In the genomic region with DNA sequence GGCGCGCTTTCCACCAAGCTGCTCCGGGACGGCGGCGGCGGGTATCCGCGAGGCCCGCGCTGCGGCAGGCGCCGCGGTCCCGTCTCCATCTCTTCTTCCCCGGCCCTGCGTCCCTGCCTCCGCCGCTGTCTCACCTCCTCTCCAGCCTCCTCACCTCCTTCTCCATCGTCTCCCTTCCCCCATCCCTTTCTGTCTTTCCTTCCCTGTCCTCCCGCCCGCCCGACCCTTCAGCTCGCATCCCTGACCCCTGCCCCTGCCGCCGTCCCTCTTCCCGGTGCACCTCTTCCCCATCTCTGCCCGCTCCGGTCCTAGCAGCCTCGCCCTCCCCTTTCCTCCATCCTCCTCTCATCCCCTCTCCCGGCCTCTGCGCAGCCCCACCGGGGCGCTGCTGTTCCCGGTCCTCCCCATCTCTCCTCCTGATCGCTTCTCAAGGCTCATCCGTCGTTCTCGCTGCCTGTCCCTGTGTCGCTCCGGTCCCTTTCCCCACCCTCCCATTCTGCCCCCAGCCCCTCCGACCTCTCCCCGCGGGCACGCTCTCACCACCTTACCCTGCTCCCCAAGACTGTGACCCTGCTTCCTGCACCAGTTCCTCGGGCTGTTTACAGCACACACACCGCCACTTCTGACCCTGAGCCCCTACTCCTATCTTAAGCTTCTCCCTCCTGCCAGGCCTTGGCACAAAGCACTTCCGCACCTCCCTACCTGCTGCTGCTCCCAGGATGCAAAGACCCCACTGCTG, we compare ENCODE assay signal across 8 cellular contexts. TPM values are rescaled to one million over a fixed set of nuclear protein-coding genes. Genes with fewer than 3 reads are reported as not detected.
DNase-seq lines count a peak whose midpoint lies in the region; ATAC-seq, FAIRE-seq and TF ChIP-seq lines count a peak whose summit lies in the region.

No MANE protein-coding gene starts in this region.

- H2AK5ac ChIP-seq in mesendoderm (ENCODE audit: low read length), result no peak overlapping the region

- H3K4me1 Mint-ChIP-seq in CD4-positive, CD25-positive, alpha-beta regulatory T cell, result peaks cover 0 to 53% (median 24%) of the 10 kb centered on the region in 4 donors

- H3K79me1 ChIP-seq in mesendoderm (ENCODE audit: low read length), result no peaks in the 10 kb centered on the region

- H3K9ac ChIP-seq in mesendoderm (ENCODE audit: low read length), result peak overlapping the region; percentile 62

- H3K27ac ChIP-seq in CD4-positive, CD25-positive, alpha-beta regulatory T cell (ENCODE audit: insufficient read depth, low read length, poor library complexity, severe bottlenecking), result peak overlapping the region; percentile 95
- peak overlapping the region; percentile 37 for H3K27ac ChIP-seq in OCI-LY7 (ENCODE audit: low read depth, low read length, poor library complexity, severe bottlenecking)
- no peak overlapping the region for H3K27ac ChIP-seq in mesendoderm (ENCODE audit: low read depth, low read length)

- no peak overlapping the region for H2BK120ac ChIP-seq in mesendoderm (ENCODE audit: low read depth, low read length)

- POLR2A ChIA-PET in OCI-LY7 (lab: Charles Lee), result interaction anchor here (0.9 to 2.9 kb wide), 4 partner anchors 11 to 242 kb away, joined by 3 to 9 read pairs (median 4); no protein-coding TSS in a partner anchor

- intact Hi-C loops in OCI-LY7 (cut with micrococcal nuclease; ENCODE audit: unreplicated experiment), result loop anchor here (1.0 to 2.0 kb wide), 2 partner anchors 33 to 206 kb away; a partner anchor contains a TSS

- H4K5ac ChIP-seq in mesendoderm (ENCODE audit: low read length), result no peak overlapping the region

- H3K79me2 ChIP-seq in OCI-LY7 (ENCODE audit: insufficient read depth, low read depth, low read length) (peaks cover 12% of the 10 kb centered on the region), mesendoderm (ENCODE audit: control insufficient read depth, insufficient read depth, low read length) (no peaks in the 10 kb centered on the region)

- no TSS peak for BruUV-seq in OCI-LY7 (replicated peaks; lab: Mats Ljungman, UMichigan)

- peaks cover 8% of the 10 kb centered on the region for H3K36me3 ChIP-seq in CD4-positive, CD25-positive, alpha-beta regulatory T cell (ENCODE audit: control insufficient read depth, insufficient read depth, low read length)
- H3K36me3 ChIP-seq in OCI-LY7 (ENCODE audit: insufficient read depth, low read length) (no peaks in the 10 kb centered on the region), mesendoderm (ENCODE audit: control insufficient read depth, insufficient read depth, low read length) (no peaks in the 10 kb centered on the region)

- H3K9me3 Mint-ChIP-seq in CD4-positive, CD25-positive, alpha-beta regulatory T cell, result no peaks in the 10 kb centered on the region

- H3K9me3 ChIP-seq in CD4-positive, CD25-positive, alpha-beta regulatory T cell (ENCODE audit: control insufficient read depth in 2 of 2, low read length in 2 of 2), result no peaks in the 10 kb centered on the region
- no peaks in the 10 kb centered on the region for H3K9me3 ChIP-seq in OCI-LY7 (ENCODE audit: low read length)

- FAIRE-seq in urothelium cell line (lab: Jason Lieb, UNC), result no peak

- no peaks in the 10 kb centered on the region for H4K20me1 ChIP-seq in OCI-LY7 (ENCODE audit: insufficient read depth, low read length)

- CTCF ChIA-PET in OCI-LY7 (lab: Charles Lee; ENCODE audit: unreplicated experiment), result interaction anchor here (0.6 kb wide), 1 partner anchor 115 kb away, joined by 3 read pairs; no protein-coding TSS in a partner anchor

- no peak overlapping the region for H2BK5ac ChIP-seq in mesendoderm (ENCODE audit: low read length)

- no peaks in the 10 kb centered on the region for H3K27me3 ChIP-seq in CD4-positive, CD25-positive, alpha-beta regulatory T cell (ENCODE audit: control insufficient read depth, insufficient read depth, low read length)
- H3K27me3 ChIP-seq in mesendoderm (ENCODE audit: insufficient read depth, low read length, poor library complexity), result peaks cover 2% of the 10 kb centered on the region

- H3K27me3 Mint-ChIP-seq in CD4-positive, CD25-positive, alpha-beta regulatory T cell, result peaks cover 5% of the 10 kb centered on the region

- no peak for ATAC-seq in CD4-positive, CD25-positive, alpha-beta regulatory T cell (ENCODE audit: low read depth in 2 of 2)
- peak; percentile 2 for ATAC-seq in GM21423 (IDR thresholded peaks at IDR 0.05; ENCODE audit: unreplicated experiment)

- peak overlapping the region; percentile 74 for H3K4me3 ChIP-seq in CD4-positive, CD25-positive, alpha-beta regulatory T cell (ENCODE audit: low read depth, low read length)
- H3K4me3 ChIP-seq in OCI-LY7 (ENCODE audit: low read depth, low read length, poor library complexity, severe bottlenecking) (peak overlapping the region; percentile 91), cardiac fibroblast (replicated peaks in 1 of 2; ENCODE audit: low read depth in 2 of 2, low read length in 2 of 2) (peak overlapping the region; percentile 75 to 80), mesendoderm (ENCODE audit: low read length) (peak overlapping the region; percentile 48)

- peak overlapping the region; percentile 83 for H3K56ac ChIP-seq in mesendoderm (ENCODE audit: low read length)

- DNase-seq in CD4-positive, CD25-positive, alpha-beta regulatory T cell, result peak; percentile 8 to 44 (median 12)
- peak; percentile 49 for DNase-seq in OCI-LY7 (ENCODE audit: low spot score)
- DNase-seq in cardiac fibroblast (ENCODE audit: low read depth in 2 of 2), result no peak
- DNase-seq in mesendoderm, result peak; percentile 33
- peak; percentile 29 for DNase-seq in urothelium cell line (ENCODE audit: low spot score)
- no peak for DNase-seq in NOMO-1 (lab: John Stamatoyannopoulos, UW; ENCODE audit: unreplicated experiment in 2 of 2)
- no peak for DNase-seq in GF-D8 (lab: John Stamatoyannopoulos, UW)

- H3K9me2 ChIP-seq in OCI-LY7 (ENCODE audit: insufficient read depth, low read length), result no peaks in the 10 kb centered on the region

- peak overlapping the region; percentile 96 to 100 (median 98) for H3K4me3 Mint-ChIP-seq in CD4-positive, CD25-positive, alpha-beta regulatory T cell

- no peak overlapping the region for H4K8ac ChIP-seq in mesendoderm (ENCODE audit: low read depth, low read length)

- H3K18ac ChIP-seq in mesendoderm (ENCODE audit: low read length), result no peak overlapping the region

- H2AFZ ChIP-seq in OCI-LY7 (ENCODE audit: low read length), result peak overlapping the region; percentile 41; the same call in 1 of the 2 replicates

- no peak overlapping the region for H3K23ac ChIP-seq in mesendoderm (ENCODE audit: low read length)

- 0 out of 2 replicates have a peak, but pooled peaks have one; percentile 4 for TF ChIP-seq CTCF in OCI-LY7 (conservative IDR thresholded peaks at IDR 0.05; ENCODE audit: low read length)
- TF ChIP-seq CTCF in cardiac fibroblast (IDR thresholded peaks at IDR 0.05; ENCODE audit: low read depth, low read length), result no peak

- WGBS in mesendoderm (ENCODE audit: extremely low coverage, insufficient coverage, low lambda C conversion rate), result no CpG with 5 or more reads among the region's 49 CpGs

- no peak overlapping the region for H2BK15ac ChIP-seq in mesendoderm (replicated peaks; ENCODE audit: low read depth)

- peaks cover 41% of the 10 kb centered on the region for H3K4me1 ChIP-seq in CD4-positive, CD25-positive, alpha-beta regulatory T cell (ENCODE audit: control insufficient read depth, insufficient read depth, low read length, poor library complexity, severe bottlenecking)
- H3K4me1 ChIP-seq in OCI-LY7 (ENCODE audit: insufficient read depth, low read length, poor library complexity, severe bottlenecking) (peaks cover 20% of the 10 kb centered on the region), mesendoderm (ENCODE audit: control insufficient read depth, low read depth, low read length) (peaks cover 7% of the 10 kb centered on the region)

- H3K4me2 ChIP-seq in OCI-LY7 (ENCODE audit: low read length), result peak overlapping the region; percentile 96
- peak overlapping the region; percentile 5 for H3K4me2 ChIP-seq in mesendoderm (ENCODE audit: low read length)

- no peaks in the 10 kb centered on the region for H3K36me3 Mint-ChIP-seq in CD4-positive, CD25-positive, alpha-beta regulatory T cell

- H3K27ac Mint-ChIP-seq in CD4-positive, CD25-positive, alpha-beta regulatory T cell, result peak overlapping the region in 2 of 3 donors; percentile 95 to 97

- H3K4ac ChIP-seq in mesendoderm (ENCODE audit: low read depth, low read length), result no peak overlapping the region

RNA-seq across cellular contexts. Expression of a gene that starts 0.8 kb away (rescaled TPM):
- 13.2 TPM for total RNA-seq in CD4-positive, CD25-positive, alpha-beta regulatory T cell
- 1 to 10 TPM in 1 of 4 donors, under 1 TPM in 3; 0.29 to 1.2 (median 0.74) TPM for polyA plus RNA-seq in CD4-positive, CD25-positive, alpha-beta regulatory T cell
- total RNA-seq in OCI-LY7 (2014; rRNA removed; shearing (Covaris generic)), result 9.2 and 13.4 TPM in 2 replicates
- total RNA-seq in OCI-LY7 (2022), result 23.0 and 24.2 TPM in 2 replicates
- 3.0 TPM for polyA plus RNA-seq in mesendoderm (2013, experiment 1 of 2)
- 3.0 TPM for polyA plus RNA-seq in mesendoderm (2013, experiment 2 of 2)

RNA-seq across cellular contexts. Expression of a gene that starts 52.7 kb away (rescaled TPM):
- 244 TPM for total RNA-seq in CD4-positive, CD25-positive, alpha-beta regulatory T cell
- polyA plus RNA-seq in CD4-positive, CD25-positive, alpha-beta regulatory T cell, result 10 to 100 TPM; 21.2 to 28.6 (median 26.5) TPM
- total RNA-seq in OCI-LY7 (2014; rRNA removed; shearing (Covaris generic)), result 42.1 and 46.7 TPM in 2 replicates
- total RNA-seq in OCI-LY7 (2022), result 120 and 133 TPM in 2 replicates
- polyA plus RNA-seq in mesendoderm (2013, experiment 1 of 2), result 1.1 TPM
- polyA plus RNA-seq in mesendoderm (2013, experiment 2 of 2), result 1.0 TPM

Comparison
In these comparisons a context has a peak if more than half of its experiments do, and no peak if none do; other contexts are left out.
1. DNase-seq: peak in CD4-positive, CD25-positive, alpha-beta regulatory T cell (3 of 3), OCI-LY7 (single experiment), mesendoderm (single experiment) and urothelium cell line (single experiment); none in cardiac fibroblast (0 of 2), NOMO-1 (0 of 2) and GF-D8 (single experiment).
2. Peak in every context shown above with its lines, with median percentiles within 50 percentile points of each other: H3K4me3 ChIP-seq.